8 cellular contexts compared by ENCODE assay signal in the genomic region with DNA sequence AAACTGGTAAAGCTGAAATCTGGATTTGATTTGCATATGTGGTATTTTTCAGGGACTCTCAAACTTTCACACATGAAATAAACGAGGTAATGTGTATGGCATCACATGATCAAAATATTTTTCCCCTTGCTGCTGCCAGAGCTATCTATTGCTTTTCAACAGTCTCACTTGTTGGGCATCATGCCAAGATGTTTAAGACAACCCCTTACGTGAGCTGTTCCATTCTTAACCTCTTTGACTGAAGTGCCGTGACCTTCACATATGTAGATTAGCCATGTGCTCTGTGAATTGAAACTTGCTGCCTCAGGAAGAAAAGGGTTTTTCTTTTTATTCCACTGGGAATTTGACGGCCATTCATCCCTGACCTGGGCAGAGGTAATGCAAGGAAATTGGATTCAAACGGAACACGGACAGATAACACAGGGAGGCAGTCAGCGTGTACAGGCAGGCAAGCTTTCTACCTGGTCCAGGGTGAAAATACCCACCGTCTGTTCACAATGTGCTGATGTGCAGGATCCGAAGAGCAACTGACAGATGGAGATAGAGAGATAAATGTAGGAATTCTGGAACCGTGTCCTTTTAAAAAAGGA. TPM values are rescaled to one million over a fixed set of nuclear protein-coding genes. Genes with fewer than 3 reads are reported as not detected.
DNase-seq lines count a peak whose midpoint lies in the region; ATAC-seq, FAIRE-seq and TF ChIP-seq lines count a peak whose summit lies in the region.

No MANE protein-coding gene starts in this region.

- peaks cover 6% of the 10 kb centered on the region for H4K20me1 ChIP-seq in endothelial cell of umbilical vein (replicated peaks; ENCODE audit: control insufficient read depth, extremely low read depth, insufficient read depth, low read length)

- no TSS peak for BruUV-seq in endothelial cell of umbilical vein (replicated peaks; lab: Mats Ljungman, UMichigan)

- no peak overlapping the region for H3K4me3 ChIP-seq in CD8-positive, alpha-beta memory T cell (ENCODE audit: low read length)
- H3K4me3 ChIP-seq in endothelial cell of umbilical vein (replicated peaks in 1 of 3; ENCODE audit: insufficient read depth in 1 of 3, low read depth in 1 of 3, low read length in 3 of 3), result no peak overlapping the region
- no peak overlapping the region for H3K4me3 ChIP-seq in retinal pigment epithelial cell (ENCODE audit: low read length)

- no peaks in the 10 kb centered on the region for H3K9me1 ChIP-seq in endothelial cell of umbilical vein (replicated peaks; ENCODE audit: control insufficient read depth, extremely low read depth, insufficient read depth, low read length)

- peaks cover 94 to 100% (median 100%) of the 10 kb centered on the region in 3 donors for H3K4me1 Mint-ChIP-seq in CD8-positive, alpha-beta memory T cell
- H3K4me1 Mint-ChIP-seq in activated T-helper 1 cell treated with anti-CD3 and anti-CD28 coated beads, Interleukin-12 subunit alpha, Interleukin-12 subunit beta, Interleukin-2, Interleukin-4 antibody, amounts not matched to agents 30 ng/mL and 10 ng/mL and 1 ng/mL, durations not matched to agents 14 hours and 24 hours and 36 hours (ENCODE audit: low read depth), result peaks cover 43% of the 10 kb centered on the region

- peaks cover 0 to 5% (median 3%) of the 10 kb centered on the region in 3 donors for H3K36me3 Mint-ChIP-seq in CD8-positive, alpha-beta memory T cell
- H3K36me3 Mint-ChIP-seq in activated T-helper 1 cell treated with anti-CD3 and anti-CD28 coated beads, Interleukin-12 subunit alpha, Interleukin-12 subunit beta, Interleukin-2, Interleukin-4 antibody, amounts not matched to agents 30 ng/mL and 10 ng/mL and 1 ng/mL, durations not matched to agents 14 hours and 24 hours and 36 hours (ENCODE audit: low read depth), result peaks cover 3% of the 10 kb centered on the region

- H3K27ac ChIP-seq in CD8-positive, alpha-beta memory T cell (ENCODE audit: low read depth, low read length), result no peak overlapping the region
- no peak overlapping the region for H3K27ac ChIP-seq in endothelial cell of umbilical vein (ENCODE audit: insufficient read depth, low read depth, low read length)

- H3K27me3 Mint-ChIP-seq in CD8-positive, alpha-beta memory T cell, result no peaks in the 10 kb centered on the region
- no peaks in the 10 kb centered on the region for H3K27me3 Mint-ChIP-seq in activated T-helper 1 cell treated with anti-CD3 and anti-CD28 coated beads, Interleukin-12 subunit alpha, Interleukin-12 subunit beta, Interleukin-2, Interleukin-4 antibody, amounts not matched to agents 30 ng/mL and 10 ng/mL and 1 ng/mL, durations not matched to agents 14 hours and 24 hours and 36 hours (ENCODE audit: insufficient read depth)

- peak in 2 of 5 donors; percentile 17 to 63 for DNase-seq in CD8-positive, alpha-beta memory T cell
- DNase-seq in NCI-H748 treated with DMSO at 0.1 percent for 48 hours (lab: John Stamatoyannopoulos, UW) (peak; percentile 85), endothelial cell of umbilical vein (ENCODE audit: low read depth, low spot score) (peak; percentile 65), retinal pigment epithelial cell (ENCODE audit: low read depth) (peak; percentile 75)
- no peak for DNase-seq in activated T-helper 1 cell treated with anti-CD3 and anti-CD28 coated beads, Interleukin-12 subunit alpha, Interleukin-12 subunit beta, Interleukin-2, Interleukin-4 antibody, amounts not matched to agents 30 ng/mL and 10 ng/mL and 1 ng/mL, durations not matched to agents 14 hours and 24 hours and 36 hours (ENCODE audit: low spot score)

- POLR2A ChIA-PET in CD8-positive, alpha-beta memory T cell (lab: Charles Lee), result no interaction called here
- POLR2A ChIA-PET in endothelial cell of umbilical vein (lab: Charles Lee), result no interaction called here

- H3K4me2 ChIP-seq in endothelial cell of umbilical vein (ENCODE audit: insufficient read depth, low read length), result no peak overlapping the region

- ATAC-seq in GM19043 (IDR thresholded peaks at IDR 0.05; ENCODE audit: low read depth, unreplicated experiment) (peak; percentile 60), HG03354 (IDR thresholded peaks at IDR 0.05; ENCODE audit: poor library complexity, severe bottlenecking, unreplicated experiment) (peak; percentile 65), GM18873 (IDR thresholded peaks at IDR 0.05; ENCODE audit: low FRiP score, unreplicated experiment) (no peak)

- no peaks in the 10 kb centered on the region for H3K36me3 ChIP-seq in CD8-positive, alpha-beta memory T cell (ENCODE audit: insufficient read depth, low read length)
- H3K36me3 ChIP-seq in endothelial cell of umbilical vein (ENCODE audit: control insufficient read depth in 2 of 2, extremely low read depth in 1 of 2, insufficient read depth in 2 of 2, low read length in 2 of 2), result no peaks in the 10 kb centered on the region

- dilution Hi-C loops in endothelial cell of umbilical vein (cut with MboI; ENCODE audit: extremely low pct_ligation_motif_present, low sequenced_read_pairs), result no loop called here

- TF ChIP-seq POLR2A in endothelial cell of umbilical vein (IDR thresholded peaks at IDR 0.05; ENCODE audit: low read depth, low read length), result no peak

- H3K9me3 ChIP-seq in CD8-positive, alpha-beta memory T cell (ENCODE audit: low read length), result no peaks in the 10 kb centered on the region
- H3K9me3 ChIP-seq in endothelial cell of umbilical vein (replicated peaks; ENCODE audit: control insufficient read depth, insufficient read depth, low read length), result no peaks in the 10 kb centered on the region

- TF ChIP-seq CTCF in endothelial cell of umbilical vein (IDR thresholded peaks at IDR 0.05; ENCODE audit: extremely low read depth in 1 of 2, insufficient read depth in 1 of 2, low read depth in 1 of 2, low read length in 2 of 2) (no peak), retinal pigment epithelial cell (conservative IDR thresholded peaks at IDR 0.05; ENCODE audit: low read depth, low read length) (no peak)

- H3K9me3 Mint-ChIP-seq in CD8-positive, alpha-beta memory T cell, result no peaks in the 10 kb centered on the region
- H3K9me3 Mint-ChIP-seq in activated T-helper 1 cell treated with anti-CD3 and anti-CD28 coated beads, Interleukin-12 subunit alpha, Interleukin-12 subunit beta, Interleukin-2, Interleukin-4 antibody, amounts not matched to agents 30 ng/mL and 10 ng/mL and 1 ng/mL, durations not matched to agents 14 hours and 24 hours and 36 hours, result no peaks in the 10 kb centered on the region

- H3K27ac Mint-ChIP-seq in CD8-positive, alpha-beta memory T cell, result peak overlapping the region in 2 of 8 donors; percentile 28 to 39
- H3K27ac Mint-ChIP-seq in activated T-helper 1 cell treated with anti-CD3 and anti-CD28 coated beads, Interleukin-12 subunit alpha, Interleukin-12 subunit beta, Interleukin-2, Interleukin-4 antibody, amounts not matched to agents 30 ng/mL and 10 ng/mL and 1 ng/mL, durations not matched to agents 14 hours and 24 hours and 36 hours, result no peak overlapping the region

- CTCF ChIA-PET in CD8-positive, alpha-beta memory T cell (lab: Charles Lee), result interaction anchor here (1.7 kb wide), 1 partner anchor 11 kb away, joined by 4 read pairs; no protein-coding TSS in a partner anchor
- CTCF ChIA-PET in endothelial cell of umbilical vein (lab: Charles Lee), result interaction anchor here (1.0 to 1.2 kb wide), 2 partner anchors 34 to 160 kb away, joined by 3 read pairs; no protein-coding TSS in a partner anchor

- peaks cover 97% of the 10 kb centered on the region for H3K79me2 ChIP-seq in endothelial cell of umbilical vein (ENCODE audit: control insufficient read depth, insufficient read depth, low read length)

- FAIRE-seq in endothelial cell of umbilical vein (lab: Jason Lieb, UNC), result peak; percentile 77

- no peak overlapping the region for H2AFZ ChIP-seq in endothelial cell of umbilical vein (ENCODE audit: low read depth, low read length)

- H3K4me1 ChIP-seq in CD8-positive, alpha-beta memory T cell (ENCODE audit: insufficient read depth, low read length), result peaks cover 81% of the 10 kb centered on the region
- peaks cover 7% of the 10 kb centered on the region for H3K4me1 ChIP-seq in endothelial cell of umbilical vein (ENCODE audit: control insufficient read depth, extremely low read depth, insufficient read depth, low read length)

- H3K4me3 Mint-ChIP-seq in CD8-positive, alpha-beta memory T cell, result peak overlapping the region in 6 of 7 donors; percentile 8 to 54 (median 15)
- no peak overlapping the region for H3K4me3 Mint-ChIP-seq in activated T-helper 1 cell treated with anti-CD3 and anti-CD28 coated beads, Interleukin-12 subunit alpha, Interleukin-12 subunit beta, Interleukin-2, Interleukin-4 antibody, amounts not matched to agents 30 ng/mL and 10 ng/mL and 1 ng/mL, durations not matched to agents 14 hours and 24 hours and 36 hours

- H3K9ac ChIP-seq in endothelial cell of umbilical vein (replicated peaks; ENCODE audit: extremely low read depth, insufficient read depth, low read length), result no peak overlapping the region

- intact Hi-C loops in endothelial cell of umbilical vein (cut with micrococcal nuclease), result loop anchor here (1.0 kb wide), 1 partner anchor 11 kb away; no protein-coding TSS in a partner anchor
- intact Hi-C loops in activated T-helper 1 cell treated with anti-CD3 and anti-CD28 coated beads, Interleukin-12 subunit alpha, Interleukin-12 subunit beta, Interleukin-2, Interleukin-4 antibody, amounts not matched to agents 30 ng/mL and 10 ng/mL and 1 ng/mL, durations not matched to agents 14 hours and 24 hours and 36 hours (cut with micrococcal nuclease), result no loop called here

- H3K27me3 ChIP-seq in CD8-positive, alpha-beta memory T cell (ENCODE audit: insufficient read depth, low read length, poor library complexity, severe bottlenecking), result no peaks in the 10 kb centered on the region
- H3K27me3 ChIP-seq in endothelial cell of umbilical vein (ENCODE audit: control insufficient read depth in 2 of 2, insufficient read depth in 2 of 2, low read length in 2 of 2), result no peaks in the 10 kb centered on the region

TF ChIP-seq in endothelial cell of umbilical vein, 7 proteins besides CTCF, POLR2A, EP300 and RAD21:
- TF ChIP-seq GATA2 (IDR thresholded peaks at IDR 0.05; ENCODE audit: insufficient read depth, insufficient read length, low read depth, low read length), result no peak

RNA-seq across cellular contexts. Expression of gene ARID1B, which starts 14.2 kb away (rescaled TPM):
- total RNA-seq in CD8-positive, alpha-beta memory T cell, result 10 to 100 TPM; 53.0 to 57.9 TPM
- polyA plus RNA-seq in CD8-positive, alpha-beta memory T cell, result 19.1 TPM
- 81.3 and 89.5 TPM in 2 replicates for total RNA-seq in endothelial cell of umbilical vein
- polyA plus RNA-seq in endothelial cell of umbilical vein, result 19.9 and 21.8 TPM in 2 replicates
- polyA plus RNA-seq in endothelial cell of umbilical vein (2011; cell fraction: cytosol; rRNA removed), result 23.4 and 24.0 TPM in 2 replicates
- 77.1 and 78.2 TPM in 2 replicates for polyA plus RNA-seq in endothelial cell of umbilical vein (2011; cell fraction: nucleus; rRNA removed)
- polyA plus RNA-seq in endothelial cell of umbilical vein (2012), result 25.7 and 28.8 TPM in 2 replicates
- polyA minus RNA-seq in endothelial cell of umbilical vein, result 154 and 179 TPM in 2 replicates
- 26.9 TPM for polyA minus RNA-seq in endothelial cell of umbilical vein (2011; cell fraction: cytosol; rRNA and poly(A)+ RNA removed)
- 366 and 441 TPM in 2 replicates for polyA minus RNA-seq in endothelial cell of umbilical vein (2011; cell fraction: nucleus; rRNA and poly(A)+ RNA removed)
- 73.6 and 79.1 TPM in 2 replicates for total RNA-seq in activated T-helper 1 cell treated with anti-CD3 and anti-CD28 coated beads, Interleukin-12 subunit alpha, Interleukin-12 subunit beta, Interleukin-2, Interleukin-4 antibody, amounts not matched to agents 30 ng/mL and 10 ng/mL and 1 ng/mL, durations not matched to agents 14 hours and 24 hours and 36 hours
